Comparison of ENCODE assay signal across 6 cellular contexts in the genomic region with DNA sequence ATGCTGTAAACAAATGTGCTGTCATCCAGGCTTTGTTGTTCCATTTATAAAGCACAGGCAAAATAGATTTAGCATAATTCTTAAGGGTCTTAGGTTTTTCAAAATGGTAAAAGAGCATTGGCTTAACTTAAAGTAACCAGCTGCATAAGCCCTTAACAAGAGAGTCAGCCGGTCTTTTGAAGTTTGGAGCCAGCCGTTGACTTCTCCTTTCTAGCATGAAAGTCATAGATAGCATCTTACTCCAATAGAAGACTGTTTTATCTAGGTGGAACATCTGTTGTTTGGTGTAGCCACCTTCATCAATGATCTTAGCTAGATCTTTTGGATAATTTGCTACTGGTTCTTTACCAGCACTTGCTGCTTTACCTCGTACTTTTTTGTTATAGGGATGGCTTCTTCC.
"Had no signal": no experiment of that assay in that cellular context is flagged by ENCODE, and none has a peak within 500 bp of the region (broad histone marks: within the 10 kb centered on the region; RNA-seq: fewer than 3 reads in every experiment).

No MANE protein-coding gene starts in this region.

- H3K9me3 ChIP-seq: HAP-1 had no signal

- H3K4me1 ChIP-seq: HAP-1 had no signal

- H3K4me3 ChIP-seq: GM23248, HAP-1 had no signal

- H3K27ac ChIP-seq: GM23248 had no signal

- DNase-seq: GM23248, GOT3, H7, HFFc6, IMR-90 had no signal

- H3K36me3 ChIP-seq: HAP-1 had no signal

- H2AFZ ChIP-seq: GM23248 had no signal
